In genomic region chr10:128064615-128065580, GRCh38 we compare ENCODE assay signal across 8 cellular contexts.
A peak's percentile ranks its signal among the peaks of the same experiment; 100 is the strongest.
DNase-seq lines count a peak whose midpoint lies in the region; ATAC-seq and TF ChIP-seq lines count a peak whose summit lies in the region.

No MANE protein-coding gene starts in this region.

- H3K4me1 ChIP-seq in SJCRH30 (peaks cover 28% of the 10 kb centered on the region), left ventricle myocardium inferior (peaks cover 45% of the 10 kb centered on the region)

- H3K27me3 ChIP-seq in SJCRH30 (no peaks in the 10 kb centered on the region), left ventricle myocardium inferior (ENCODE audit: low read depth) (no peaks in the 10 kb centered on the region)

- H3K9me3 ChIP-seq in SJCRH30 (replicated peaks) (no peaks in the 10 kb centered on the region), left ventricle myocardium inferior (replicated peaks) (no peaks in the 10 kb centered on the region)

- no peak overlapping the region; the same call in 1 of the 2 replicates for H3K4me3 ChIP-seq in SJCRH30
- H3K4me3 ChIP-seq in left ventricle myocardium inferior: no peak overlapping the region

- no peak for TF ChIP-seq CTCF in left ventricle myocardium inferior (IDR thresholded peaks at IDR 0.05; ENCODE audit: borderline replicate concordance)

- ATAC-seq in GM18519 (IDR thresholded peaks at IDR 0.05; ENCODE audit: low FRiP score, unreplicated experiment) (peak; percentile 42), HG02981 (IDR thresholded peaks at IDR 0.05; ENCODE audit: unreplicated experiment) (peak; percentile 54)

- intact Hi-C loops in left ventricle myocardium inferior (cut with micrococcal nuclease): loop anchor here (10.0 kb wide), 2 partner anchors 50 to 160 kb away; partner anchors contain the start of gene PTPRE

- DNase-seq in SJCRH30: peak; percentile 63 to 74
- peak; percentile 80 for DNase-seq in activated naive CD4-positive, alpha-beta T cell treated with anti-CD3 and anti-CD28 coated beads, Interleukin-2, amount 50 U/mL, for 16 hours
- peak; percentile 70 for DNase-seq in left ventricle myocardium inferior
- peak; percentile 23 to 46 for DNase-seq in stimulated activated CD4-positive, alpha-beta T cell treated with anti-CD3 and anti-CD28 coated beads, Interleukin-1b, Interleukin-23, amount 100 ng/mL, for 1 hour (ENCODE audit: low read depth in 2 of 2)
- DNase-seq in NCI-H345 (lab: John Stamatoyannopoulos, UW): no peak
- DNase-seq in NCI-H446 treated with DMSO at 0.1 percent for 48 hours (lab: John Stamatoyannopoulos, UW): no peak

- H3K36me3 ChIP-seq in SJCRH30: no peaks in the 10 kb centered on the region; the same call in 1 of the 2 replicates
- H3K36me3 ChIP-seq in left ventricle myocardium inferior: peaks cover 37% of the 10 kb centered on the region

- H3K27ac ChIP-seq in SJCRH30: peak overlapping the region; percentile 96
- peak overlapping the region; percentile 75 for H3K27ac ChIP-seq in left ventricle myocardium inferior (replicated peaks)

Comparison
In these comparisons a context has a peak if more than half of its experiments do, and no peak if none do; other contexts are left out.
1. DNase-seq: peak in SJCRH30 (2 of 2), activated naive CD4-positive, alpha-beta T cell treated with anti-CD3 and anti-CD28 coated beads, Interleukin-2, amount 50 U/mL, for 16 hours (single experiment), left ventricle myocardium inferior (single experiment) and stimulated activated CD4-positive, alpha-beta T cell treated with anti-CD3 and anti-CD28 coated beads, Interleukin-1b, Interleukin-23, amount 100 ng/mL, for 1 hour (2 of 2); none in NCI-H345 (single experiment) and NCI-H446 treated with DMSO at 0.1 percent for 48 hours (single experiment).